In genomic region chr10:30915141-30915540, GRCh38 we compare ENCODE assay signal across 2 cellular contexts.
TF ChIP-seq lines count a peak whose summit lies in the region.

No MANE protein-coding gene starts in this region.

TF ChIP-seq in IMR-90, 13 proteins besides CTCF, POLR2A, EP300 and RAD21 (continued from another document):
- no peak for TF ChIP-seq BHLHE40 (IDR thresholded peaks at IDR 0.05; ENCODE audit: low read depth, low read length)
TF ChIP-seq in IMR-90: peak in this region for 1.

TF ChIP-seq in HepG2, 621 proteins besides CTCF, POLR2A, EP300 and RAD21 (continued from another document):
- no peak for TF ChIP-seq CAMTA2 (CRISPR knock-in tag; IDR thresholded peaks at IDR 0.05; ENCODE audit: borderline replicate concordance)
- no peak for TF ChIP-seq PRDM10 (CRISPR knock-in tag; IDR thresholded peaks at IDR 0.05; ENCODE audit: low read depth)
- TF ChIP-seq PHF20 (CRISPR knock-in tag; IDR thresholded peaks at IDR 0.05) = no peak
- TF ChIP-seq ZNF343 (CRISPR knock-in tag; IDR thresholded peaks at IDR 0.05) = no peak
- no peak for TF ChIP-seq TBX3 (IDR thresholded peaks at IDR 0.05; ENCODE audit: borderline replicate concordance)
